In the genomic region with DNA sequence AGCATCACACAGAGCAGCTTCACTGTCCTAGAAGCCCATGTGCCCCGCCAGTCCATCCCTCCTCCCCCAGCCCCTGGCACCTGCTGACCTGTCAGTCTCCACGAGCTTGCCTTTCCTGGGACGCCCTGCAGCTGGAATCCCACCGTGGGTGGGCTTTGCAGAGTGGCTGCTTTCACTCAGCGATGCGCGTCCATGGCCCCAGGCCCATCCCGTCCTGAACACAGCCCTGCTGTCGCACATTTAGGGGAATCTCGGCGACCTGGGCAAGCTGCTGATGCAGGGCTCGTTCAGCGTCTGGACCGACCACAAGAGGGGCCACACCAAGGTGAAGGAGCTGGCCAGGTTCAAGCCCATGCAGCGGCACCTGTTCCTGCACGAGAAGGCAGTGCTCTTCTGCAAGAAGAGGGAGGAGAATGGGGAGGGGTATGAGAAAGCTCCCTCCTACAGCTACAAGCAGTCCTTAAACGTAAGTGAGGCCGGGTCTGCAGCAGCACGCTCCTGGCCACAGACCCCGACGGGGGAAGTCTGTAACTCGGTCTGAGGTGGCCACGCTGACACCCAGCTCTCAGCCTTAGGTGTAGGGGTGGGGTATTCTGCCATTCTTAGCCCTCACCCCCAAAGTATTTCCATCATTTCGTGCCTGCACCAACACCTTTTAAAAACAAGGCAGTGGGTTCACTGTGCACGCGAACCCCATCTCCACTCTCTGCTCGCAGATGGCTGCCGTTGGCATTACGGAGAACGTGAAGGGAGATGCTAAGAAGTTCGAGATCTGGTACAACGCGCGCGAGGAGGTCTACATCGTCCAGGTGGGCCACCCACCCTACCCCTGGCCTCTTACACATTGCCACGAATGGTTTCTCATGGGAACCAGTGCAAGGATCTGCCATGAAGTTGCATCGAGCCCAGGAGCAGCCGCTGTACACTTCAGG, we compare ENCODE assay signal across 26 cellular contexts. TPM values are rescaled to one million over a fixed set of nuclear protein-coding genes. Genes with fewer than 3 reads are reported as not detected.
"Had no signal": no experiment of that assay in that cellular context is flagged by ENCODE, and none has a peak within 500 bp of the region (broad histone marks: within the 10 kb centered on the region; RNA-seq: fewer than 3 reads in every experiment).

No MANE protein-coding gene starts in this region.

- H3K9me3 Mint-ChIP-seq: activated B cell treated with CpG ODN at 0.5 μM for 24 hours; activated T-cell treated with anti-CD3 and anti-CD28 coated beads, Interleukin-2, amount 50 U/mL, for 4 hours; activated T-helper 2 cell treated with anti-CD3 and anti-CD28 coated beads, Interferon-gamma antibody, Interleukin-2, Interleukin-4, amounts not matched to agents 10 μg/mL and 5 μg/mL and 100 μg/mL, durations not matched to agents 14 hours and 24 hours and 36 hours; immature natural killer cell; stimulated activated effector memory CD8-positive, alpha-beta T cell treated with anti-CD3 and anti-CD28 coated beads, Interleukin-12 subunit alpha, Interleukin-12 subunit beta, amount 100 ng/mL, for 72 hours; type B pancreatic cell had no signal

- H3K27ac ChIP-seq: prostate gland, SJSA1, stomach, suprapubic skin had no signal

- H3K27ac Mint-ChIP-seq: activated B cell treated with CpG ODN at 0.5 μM for 24 hours; activated naive CD8-positive, alpha-beta T cell; activated T-helper 2 cell treated with anti-CD3 and anti-CD28 coated beads, Interferon-gamma antibody, Interleukin-2, Interleukin-4, amounts not matched to agents 10 μg/mL and 5 μg/mL and 100 μg/mL, durations not matched to agents 14 hours and 24 hours and 36 hours; immature natural killer cell; naive B cell; stimulated activated effector memory CD8-positive, alpha-beta T cell treated with anti-CD3 and anti-CD28 coated beads, Interleukin-12 subunit alpha, Interleukin-12 subunit beta, amount 100 ng/mL, for 72 hours; type B pancreatic cell had no signal

- H3K4me1 Mint-ChIP-seq: activated B cell treated with CpG ODN at 0.5 μM for 24 hours; immature natural killer cell; stimulated activated effector memory CD8-positive, alpha-beta T cell treated with anti-CD3 and anti-CD28 coated beads, Interleukin-12 subunit alpha, Interleukin-12 subunit beta, amount 100 ng/mL, for 72 hours had no signal

- H3K9me3 ChIP-seq: prostate gland, SJSA1, stomach, suprapubic skin had no signal

- H3K36me3 Mint-ChIP-seq: activated naive CD8-positive, alpha-beta T cell; immature natural killer cell; stimulated activated effector memory CD8-positive, alpha-beta T cell treated with anti-CD3 and anti-CD28 coated beads, Interleukin-12 subunit alpha, Interleukin-12 subunit beta, amount 100 ng/mL, for 72 hours; type B pancreatic cell had no signal

- FAIRE-seq: endometrium had no signal

- H3K4me3 Mint-ChIP-seq: activated B cell treated with CpG ODN at 0.5 μM for 24 hours; activated naive CD8-positive, alpha-beta T cell; activated T-cell treated with anti-CD3 and anti-CD28 coated beads, Interleukin-2, amount 50 U/mL, for 4 hours; immature natural killer cell; naive B cell; stimulated activated effector memory CD8-positive, alpha-beta T cell treated with anti-CD3 and anti-CD28 coated beads, Interleukin-12 subunit alpha, Interleukin-12 subunit beta, amount 100 ng/mL, for 72 hours; type B pancreatic cell had no signal

- H3K4me3 ChIP-seq: lung, prostate gland, SJSA1, stomach, suprapubic skin had no signal

- DNase-seq: activated B cell treated with CpG ODN at 0.5 μM for 24 hours; activated CD4-positive, alpha-beta T cell treated with anti-CD3 and anti-CD28 coated beads for 4 hours; activated CD4-positive, alpha-beta T cell treated with anti-CD3 and anti-CD28 coated beads, Interleukin-2, amount 50 U/mL, for 48 hours; activated CD8-positive, alpha-beta memory T cell treated with anti-CD3 and anti-CD28 coated beads, Interleukin-2, amount 50 U/mL, for 48 hours; activated naive CD4-positive, alpha-beta T cell; activated T-cell treated with anti-CD3 and anti-CD28 coated beads, Interleukin-2, amount 50 U/mL, for 4 hours; amniotic stem cell; effector CD4-positive, alpha-beta T cell; immature natural killer cell; kidney glomerular epithelial cell; naive B cell; stimulated activated CD4-positive, alpha-beta T cell treated with anti-CD3 and anti-CD28 coated beads, Interleukin-1b, Interleukin-23, amount 100 ng/mL, for 48 hours; stomach; T-helper 1 cell had no signal

- ATAC-seq: activated T-cell treated with anti-CD3 and anti-CD28 coated beads, Interleukin-2, amount 50 U/mL, for 4 hours; stimulated activated effector memory CD8-positive, alpha-beta T cell treated with anti-CD3 and anti-CD28 coated beads, Interleukin-12 subunit alpha, Interleukin-12 subunit beta, amount 100 ng/mL, for 72 hours had no signal

- H3K4me1 ChIP-seq: SJSA1, stomach had no signal

- H3K27me3 Mint-ChIP-seq: activated B cell treated with CpG ODN at 0.5 μM for 24 hours; activated naive CD8-positive, alpha-beta T cell; naive B cell; type B pancreatic cell had no signal

- H3K36me3 ChIP-seq: prostate gland, SJSA1 had no signal

RNA-seq across cellular contexts. Expression of a gene that starts 18.3 kb away (rescaled TPM):
- total RNA-seq: activated B cell treated with CpG ODN at 0.5 μM for 24 hours; activated T-helper 2 cell treated with anti-CD3 and anti-CD28 coated beads, Interferon-gamma antibody, Interleukin-2, Interleukin-4, amounts not matched to agents 10 μg/mL and 5 μg/mL and 100 μg/mL, durations not matched to agents 14 hours and 24 hours and 36 hours; fibroblast of villous mesenchyme; osteocyte; SJSA1; stomach; suprapubic skin had no signal

RNA-seq across cellular contexts. Expression of a gene that starts 35.3 kb away (rescaled TPM):
- total RNA-seq: activated B cell treated with CpG ODN at 0.5 μM for 24 hours; activated CD8-positive, alpha-beta memory T cell treated with anti-CD3 and anti-CD28 coated beads for 36 hours; activated T-cell treated with anti-CD3 and anti-CD28 coated beads, Interleukin-2, amount 50 U/mL, for 4 hours; activated T-helper 2 cell treated with anti-CD3 and anti-CD28 coated beads, Interferon-gamma antibody, Interleukin-2, Interleukin-4, amounts not matched to agents 10 μg/mL and 5 μg/mL and 100 μg/mL, durations not matched to agents 14 hours and 24 hours and 36 hours had no signal
- polyA plus RNA-seq: immature natural killer cell had no signal
